Comparison of ENCODE assay signal across 9 cellular contexts in genomic region chr17:16419074-16419928, GRCh38. TPM values are rescaled to one million over a fixed set of nuclear protein-coding genes. Genes with fewer than 3 reads are reported as not detected.
DNase-seq lines count a peak whose midpoint lies in the region; ATAC-seq and TF ChIP-seq lines count a peak whose summit lies in the region.
"Had no signal": no experiment of that assay in that cellular context is flagged by ENCODE, and none has a peak within 500 bp of the region (broad histone marks: within the 10 kb centered on the region; RNA-seq: fewer than 3 reads in every experiment).

No MANE protein-coding gene starts in this region.

- no peak for ATAC-seq in CD4-positive, alpha-beta T cell (ENCODE audit: poor library complexity)
- ATAC-seq in GM21737 (IDR thresholded peaks at IDR 0.05; ENCODE audit: unreplicated experiment) = peak; percentile 34
- ATAC-seq in left ventricle myocardium superior = no peak

- H3K27me3 ChIP-seq in CD4-positive, alpha-beta T cell (ENCODE audit: control insufficient read depth, insufficient read depth, low read length) = no peaks in the 10 kb centered on the region

- no peaks in the 10 kb centered on the region for H3K9me3 ChIP-seq in CD4-positive, alpha-beta T cell (ENCODE audit: control insufficient read depth, low read length)

- no peaks in the 10 kb centered on the region for H3K9me3 Mint-ChIP-seq in CD4-positive, alpha-beta T cell

- H3K27ac ChIP-seq in CD4-positive, alpha-beta T cell (ENCODE audit: low read depth, low read length) = no peak overlapping the region
- H3K27ac ChIP-seq: KMS-11 had no signal

- no peaks in the 10 kb centered on the region for H3K27me3 Mint-ChIP-seq in CD4-positive, alpha-beta T cell

- no peak for TF ChIP-seq CTCF in CD4-positive, alpha-beta T cell (IDR thresholded peaks at IDR 0.05)

- CTCF ChIA-PET in CD4-positive, alpha-beta T cell (lab: Charles Lee) = interaction anchor here (0.8 to 1.1 kb wide), 2 partner anchors 9 to 55 kb away, joined by 4 to 6 read pairs; no protein-coding TSS in a partner anchor

- peaks cover 52% of the 10 kb centered on the region for H3K4me1 Mint-ChIP-seq in CD4-positive, alpha-beta T cell (ENCODE audit: low read depth)

- peak overlapping the region; percentile 85 for H3K27ac Mint-ChIP-seq in CD4-positive, alpha-beta T cell

- H3K4me3 Mint-ChIP-seq in CD4-positive, alpha-beta T cell = peak overlapping the region; percentile 75

- peak in 4 of 10 experiments; percentile 15 to 36 (median 30) for DNase-seq in CD4-positive, alpha-beta T cell
- DNase-seq in NCI-H2227 treated with DMSO at 0.1 percent for 48 hours (lab: John Stamatoyannopoulos, UW) (peak; percentile 41), hepatic stellate cell (ENCODE audit: low spot score) (peak; percentile 92), DMS153 treated with DMSO at 0.1 percent for 48 hours (lab: John Stamatoyannopoulos, UW; ENCODE audit: unreplicated experiment) (no peak), left ventricle myocardium superior (no peak)
- DNase-seq in activated T-helper 9 cell treated with anti-CD3 and anti-CD28 coated beads, Interleukin-2, amount 50 U/mL, for 16 hours (ENCODE audit: low read depth) = peak; percentile 52
- DNase-seq in stimulated activated CD8-positive, alpha-beta memory T cell treated with anti-CD3 and anti-CD28 coated beads, Interleukin-12 subunit alpha, Interleukin-12 subunit beta, amount 100 ng/mL, for 4 hours (ENCODE audit: low read depth) = peak; percentile 44

- peaks cover 74% of the 10 kb centered on the region for H3K36me3 Mint-ChIP-seq in CD4-positive, alpha-beta T cell (ENCODE audit: low read depth)

- POLR2A ChIA-PET in CD4-positive, alpha-beta T cell (lab: Charles Lee) = interaction anchor here (0.6 kb wide), 1 partner anchor 9 kb away, joined by 3 read pairs; no protein-coding TSS in a partner anchor

- intact Hi-C loops in CD4-positive, alpha-beta T cell (cut with DNase I, micrococcal nuclease) = loop anchor here in 1 of 2 experiments (2.0 to 10.0 kb wide), 2 partner anchors 18 to 54 kb away; no protein-coding TSS in a partner anchor
- intact Hi-C loops in left ventricle myocardium superior (cut with micrococcal nuclease) = no loop called here

RNA-seq across cellular contexts. Expression of gene TRPV2, which starts 3.9 kb away (rescaled TPM):
- total RNA-seq in CD4-positive, alpha-beta T cell = 10 to 100 TPM; 42.8 to 45.2 TPM
- 8.1 TPM for total RNA-seq in left ventricle myocardium superior

RNA-seq across cellular contexts. Expression of gene UBB, which starts 38.4 kb away (rescaled TPM):
- 100 to 1,000 TPM; 646 to 647 TPM for total RNA-seq in CD4-positive, alpha-beta T cell
- 1,672 TPM for total RNA-seq in left ventricle myocardium superior

Comparison
In these comparisons a context has a peak if more than half of its experiments do, and no peak if none do; other contexts are left out.
1. DNase-seq: peak in NCI-H2227 treated with DMSO at 0.1 percent for 48 hours (single experiment), activated T-helper 9 cell treated with anti-CD3 and anti-CD28 coated beads, Interleukin-2, amount 50 U/mL, for 16 hours (single experiment), hepatic stellate cell (single experiment) and stimulated activated CD8-positive, alpha-beta memory T cell treated with anti-CD3 and anti-CD28 coated beads, Interleukin-12 subunit alpha, Interleukin-12 subunit beta, amount 100 ng/mL, for 4 hours (single experiment); none in DMS153 treated with DMSO at 0.1 percent for 48 hours (single experiment) and left ventricle myocardium superior (single experiment).